In the genomic region with DNA sequence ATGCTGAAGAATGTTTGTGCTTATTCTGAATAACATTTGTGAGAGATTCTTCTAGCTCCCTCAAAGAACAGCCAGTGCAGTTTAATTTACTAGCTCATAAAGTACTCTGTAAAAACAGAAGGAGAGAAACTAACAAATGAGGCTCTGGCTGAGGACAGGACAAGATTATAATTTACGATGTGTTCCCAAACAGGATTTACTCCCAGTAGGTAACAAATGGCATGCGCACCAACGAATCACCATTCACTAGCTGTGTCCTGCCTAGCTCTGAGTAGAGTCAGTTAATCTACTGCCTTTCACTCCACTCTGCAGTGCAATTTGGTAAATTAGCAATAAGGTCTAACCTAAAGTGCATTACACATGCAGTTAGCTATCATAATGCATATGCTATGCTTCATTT, we compare ENCODE assay signal across 27 cellular contexts.
"Had no signal": no experiment of that assay in that cellular context is flagged by ENCODE, and none has a peak within 500 bp of the region (broad histone marks: within the 10 kb centered on the region; RNA-seq: fewer than 3 reads in every experiment).

No MANE protein-coding gene starts in this region.

- H3K4me3 ChIP-seq: coronary artery, lung, prostate gland, spleen, stomach, thoracic aorta, transverse colon had no signal

- H3K27me3 ChIP-seq: foreskin keratinocyte, spleen, stomach, transverse colon had no signal

- H2AFZ ChIP-seq: parathyroid adenoma had no signal

- H3K36me3 ChIP-seq: prostate gland, spleen, stomach, thoracic aorta, transverse colon had no signal

- H3K9ac ChIP-seq: parathyroid adenoma had no signal

- ATAC-seq: foreskin keratinocyte; left cardiac atrium; left ventricle myocardium superior; sciatic nerve; stimulated activated naive B cell treated with anti-CD40 and anti-IgM and Interleukin-4, amounts not matched to agents 10 μg/mL and 1 μg/mL and 100 μg/mL, for 72 hours had no signal

- DNase-seq: effector CD4-positive, alpha-beta T cell; endodermal cell; erythroblast; foreskin keratinocyte; head of caudate nucleus; hippocampal formation; immature natural killer cell; kidney; left cardiac atrium; left ventricle myocardium superior; mesenchymal stem cell; naive B cell; retina; spleen; stimulated activated CD4-positive, alpha-beta T cell treated with anti-CD3 and anti-CD28 coated beads, Interleukin-2, amount 100 ng/mL, for 24 hours; stimulated activated CD4-positive, alpha-beta T cell treated with anti-CD3 and anti-CD28 coated beads, Interleukin-4, amount 100 ng/mL, for 4 hours; stimulated activated naive B cell treated with anti-CD40 and anti-IgM and Interleukin-4, amounts not matched to agents 10 μg/mL and 1 μg/mL and 100 μg/mL, for 72 hours; stomach; substantia nigra; transverse colon had no signal

- H3K27ac ChIP-seq: coronary artery, foreskin keratinocyte, parathyroid adenoma, prostate gland, spleen, stomach, thoracic aorta, transverse colon had no signal

- H3K79me2 ChIP-seq: parathyroid adenoma had no signal

- FAIRE-seq: endothelial cell of umbilical vein had no signal

- H3K4me1 ChIP-seq: foreskin keratinocyte, parathyroid adenoma, prostate gland, spleen, stomach, transverse colon had no signal

- H3K9me3 ChIP-seq: prostate gland, transverse colon had no signal
